In genomic region chr2:43068730-43069517, GRCh38 we compare ENCODE assay signal across 24 cellular contexts.
DNase-seq lines count a peak whose midpoint lies in the region; ATAC-seq and TF ChIP-seq lines count a peak whose summit lies in the region.
"Had no signal": no experiment of that assay in that cellular context is flagged by ENCODE, and none has a peak within 500 bp of the region (broad histone marks: within the 10 kb centered on the region; RNA-seq: fewer than 3 reads in every experiment).

No MANE protein-coding gene starts in this region.

- H3K36me3 Mint-ChIP-seq in natural killer cell treated with Interleukin-12 subunit alpha and Interleukin-12 subunit beta and Interleukin-15 and Interleukin-18, amount 100 ng/mL, for 72 hours, result no peaks in the 10 kb centered on the region
- H3K36me3 Mint-ChIP-seq in natural killer cell, result no peaks in the 10 kb centered on the region
- peaks cover 3% of the 10 kb centered on the region for H3K36me3 Mint-ChIP-seq in neural crest cell (ENCODE audit: low read depth)
- H3K36me3 Mint-ChIP-seq: CD4-positive, CD25-positive, alpha-beta regulatory T cell; naive B cell had no signal

- no peaks in the 10 kb centered on the region for H3K4me1 Mint-ChIP-seq in natural killer cell treated with Interleukin-12 subunit alpha and Interleukin-12 subunit beta and Interleukin-15 and Interleukin-18, amount 100 ng/mL, for 72 hours (ENCODE audit: low read depth in 2 of 2)
- H3K4me1 Mint-ChIP-seq in natural killer cell, result peaks cover 0 to 17% of the 10 kb centered on the region in 2 donors
- peaks cover 68% of the 10 kb centered on the region for H3K4me1 Mint-ChIP-seq in neural crest cell

- 92% methylated on average over 13 of the region's 13 CpGs for WGBS in prostate gland

- no peak for TF ChIP-seq CTCF in natural killer cell (IDR thresholded peaks at IDR 0.05)
- TF ChIP-seq CTCF in coronary artery (IDR thresholded peaks at IDR 0.05), result no peak
- no peak for TF ChIP-seq CTCF in neural crest cell (conservative IDR thresholded peaks at IDR 0.05)
- TF ChIP-seq CTCF in prostate gland (IDR thresholded peaks at IDR 0.05), result no peak

- H3K27ac ChIP-seq in coronary artery (peak overlapping the region in 1 of 2 donors; percentile 9), prostate gland (no peak overlapping the region)
- H3K27ac ChIP-seq: psoas muscle had no signal

- H3K4me3 ChIP-seq in coronary artery (no peak overlapping the region), prostate gland (no peak overlapping the region)
- H3K4me3 ChIP-seq: lower lobe of right lung, smooth muscle cell had no signal

- no peak overlapping the region for H3K27ac Mint-ChIP-seq in natural killer cell treated with Interleukin-12 subunit alpha and Interleukin-12 subunit beta and Interleukin-15 and Interleukin-18, amount 100 ng/mL, for 72 hours
- H3K27ac Mint-ChIP-seq in natural killer cell (no peak overlapping the region), neural crest cell (ENCODE audit: unreplicated experiment) (peak overlapping the region; percentile 73)
- H3K27ac Mint-ChIP-seq: CD4-positive, CD25-positive, alpha-beta regulatory T cell had no signal

- no peaks in the 10 kb centered on the region for H3K36me3 ChIP-seq in prostate gland
- H3K36me3 ChIP-seq: heart left ventricle, lower lobe of right lung had no signal

- H3K27me3 Mint-ChIP-seq in natural killer cell treated with Interleukin-12 subunit alpha and Interleukin-12 subunit beta and Interleukin-15 and Interleukin-18, amount 100 ng/mL, for 72 hours, result no peaks in the 10 kb centered on the region
- H3K27me3 Mint-ChIP-seq in natural killer cell (ENCODE audit: low read depth in 2 of 2), result no peaks in the 10 kb centered on the region
- no peaks in the 10 kb centered on the region for H3K27me3 Mint-ChIP-seq in neural crest cell (ENCODE audit: low read depth)

- no peaks in the 10 kb centered on the region for H3K9me3 ChIP-seq in prostate gland
- H3K9me3 ChIP-seq: heart left ventricle, lower lobe of right lung, psoas muscle had no signal

- ATAC-seq in natural killer cell treated with Interleukin-12 subunit alpha and Interleukin-12 subunit beta and Interleukin-15 and Interleukin-18, amount 100 ng/mL, for 72 hours, result no peak
- ATAC-seq in natural killer cell (no peak), HG02938 (IDR thresholded peaks at IDR 0.05; ENCODE audit: unreplicated experiment) (no peak)
- ATAC-seq: heart left ventricle, lower lobe of right lung, psoas muscle, Right ventricle myocardium inferior had no signal

- peak; percentile 22 for DNase-seq in natural killer cell treated with Interleukin-12 subunit alpha and Interleukin-12 subunit beta and Interleukin-15 and Interleukin-18, amount 100 ng/mL, for 72 hours (ENCODE audit: low spot score)
- DNase-seq in natural killer cell (no peak), coronary artery (ENCODE audit: low spot score) (peak; percentile 70), neural crest cell (ENCODE audit: low read depth, low spot score) (no peak), dermis blood vessel endothelial cell (no peak), prostate gland (ENCODE audit: low spot score) (no peak), DMS 273 (lab: John Stamatoyannopoulos, UW; ENCODE audit: unreplicated experiment) (no peak)
- DNase-seq: activated CD4-positive, alpha-beta T cell treated with anti-CD3 and anti-CD28 coated beads, Interleukin-2, amount 50 U/mL, for 4 hours; activated naive CD4-positive, alpha-beta T cell; CD4-positive, CD25-positive, alpha-beta regulatory T cell; DMS79; heart left ventricle; immature natural killer cell; Kasumi-1; lower lobe of right lung; naive B cell; NCI-H1105; NCI-H2081; NCI-H510A; psoas muscle; stimulated activated CD4-positive, alpha-beta T cell treated with anti-CD3 and anti-CD28 coated beads, Interleukin-4, amount 100 ng/mL, for 24 hours had no signal

- no peaks in the 10 kb centered on the region for H3K9me3 Mint-ChIP-seq in natural killer cell treated with Interleukin-12 subunit alpha and Interleukin-12 subunit beta and Interleukin-15 and Interleukin-18, amount 100 ng/mL, for 72 hours
- no peaks in the 10 kb centered on the region for H3K9me3 Mint-ChIP-seq in natural killer cell
- H3K9me3 Mint-ChIP-seq in neural crest cell, result no peaks in the 10 kb centered on the region
- H3K9me3 Mint-ChIP-seq: CD4-positive, CD25-positive, alpha-beta regulatory T cell had no signal

- no peaks in the 10 kb centered on the region for H3K4me1 ChIP-seq in prostate gland (replicated peaks)

- no peak for TF ChIP-seq POLR2A in prostate gland (IDR thresholded peaks at IDR 0.05)

- no peaks in the 10 kb centered on the region for H3K27me3 ChIP-seq in prostate gland (replicated peaks; ENCODE audit: insufficient read depth)
- H3K27me3 ChIP-seq: heart left ventricle had no signal

- intact Hi-C loops in natural killer cell (cut with micrococcal nuclease), result no loop called here
- intact Hi-C loops in prostate gland (cut with DNase I), result no loop called here

- H3K4me3 Mint-ChIP-seq in natural killer cell treated with Interleukin-12 subunit alpha and Interleukin-12 subunit beta and Interleukin-15 and Interleukin-18, amount 100 ng/mL, for 72 hours, result no peak overlapping the region
- no peak overlapping the region for H3K4me3 Mint-ChIP-seq in natural killer cell
- peak overlapping the region; percentile 63 for H3K4me3 Mint-ChIP-seq in neural crest cell
- H3K4me3 Mint-ChIP-seq: CD4-positive, CD25-positive, alpha-beta regulatory T cell; immature natural killer cell; naive B cell had no signal

Comparison
In these comparisons a context has a peak if more than half of its experiments do, and no peak if none do; other contexts are left out.
1. DNase-seq: peak in natural killer cell treated with Interleukin-12 subunit alpha and Interleukin-12 subunit beta and Interleukin-15 and Interleukin-18, amount 100 ng/mL, for 72 hours (single experiment) and coronary artery (single experiment); none in natural killer cell (single experiment), neural crest cell (single experiment), dermis blood vessel endothelial cell (single experiment), prostate gland (single experiment) and DMS 273 (single experiment).